Comparison of ENCODE assay signal across 1 cellular context in genomic region chr1:173714759-173715537, GRCh38.
TF ChIP-seq lines count a peak whose summit lies in the region.

A gene with protein sequence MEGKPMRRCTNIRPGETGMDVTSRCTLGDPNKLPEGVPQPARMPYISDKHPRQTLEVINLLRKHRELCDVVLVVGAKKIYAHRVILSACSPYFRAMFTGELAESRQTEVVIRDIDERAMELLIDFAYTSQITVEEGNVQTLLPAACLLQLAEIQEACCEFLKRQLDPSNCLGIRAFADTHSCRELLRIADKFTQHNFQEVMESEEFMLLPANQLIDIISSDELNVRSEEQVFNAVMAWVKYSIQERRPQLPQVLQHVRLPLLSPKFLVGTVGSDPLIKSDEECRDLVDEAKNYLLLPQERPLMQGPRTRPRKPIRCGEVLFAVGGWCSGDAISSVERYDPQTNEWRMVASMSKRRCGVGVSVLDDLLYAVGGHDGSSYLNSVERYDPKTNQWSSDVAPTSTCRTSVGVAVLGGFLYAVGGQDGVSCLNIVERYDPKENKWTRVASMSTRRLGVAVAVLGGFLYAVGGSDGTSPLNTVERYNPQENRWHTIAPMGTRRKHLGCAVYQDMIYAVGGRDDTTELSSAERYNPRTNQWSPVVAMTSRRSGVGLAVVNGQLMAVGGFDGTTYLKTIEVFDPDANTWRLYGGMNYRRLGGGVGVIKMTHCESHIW (plus strand): TSS chr1:173714981. CDS start chr1:173716044, 1,063 bp downstream.

TF ChIP-seq in HEK293, 187 proteins besides CTCF, POLR2A, EP300 and RAD21 (continued from another document and continues in another):
- TF ChIP-seq ZNF513 (tag by site-specific recombination; IDR thresholded peaks at IDR 0.05): no peak
- TF ChIP-seq, protein P1, sequence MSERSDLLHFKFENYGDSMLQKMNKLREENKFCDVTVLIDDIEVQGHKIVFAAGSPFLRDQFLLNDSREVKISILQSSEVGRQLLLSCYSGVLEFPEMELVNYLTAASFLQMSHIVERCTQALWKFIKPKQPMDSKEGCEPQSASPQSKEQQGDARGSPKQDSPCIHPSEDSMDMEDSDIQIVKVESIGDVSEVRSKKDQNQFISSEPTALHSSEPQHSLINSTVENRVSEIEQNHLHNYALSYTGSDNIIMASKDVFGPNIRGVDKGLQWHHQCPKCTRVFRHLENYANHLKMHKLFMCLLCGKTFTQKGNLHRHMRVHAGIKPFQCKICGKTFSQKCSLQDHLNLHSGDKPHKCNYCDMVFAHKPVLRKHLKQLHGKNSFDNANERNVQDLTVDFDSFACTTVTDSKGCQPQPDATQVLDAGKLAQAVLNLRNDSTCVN (tag by site-specific recombination; optimal IDR thresholded peaks at IDR 0.05): peak; percentile 40
- no peak for TF ChIP-seq ZNF239 (tag by site-specific recombination; IDR thresholded peaks at IDR 0.05)
- TF ChIP-seq SCRT2 (tag by site-specific recombination; IDR thresholded peaks at IDR 0.05): 0 out of 2 replicates have a peak, but pooled peaks have one; percentile 18
- peak; percentile 80; the same call in 1 of the 2 replicates for TF ChIP-seq TRIM28 (IDR thresholded peaks at IDR 0.05; ENCODE audit: borderline replicate concordance, low read length)
- TF ChIP-seq SP2 (tag by site-specific recombination; IDR thresholded peaks at IDR 0.05): peak; percentile 73
- peak; percentile 48 for TF ChIP-seq ZBTB10 (tag by site-specific recombination; IDR thresholded peaks at IDR 0.05)
- peak; percentile 71 for TF ChIP-seq GLIS1 (tag by site-specific recombination; IDR thresholded peaks at IDR 0.05)
- TF ChIP-seq, protein P2, sequence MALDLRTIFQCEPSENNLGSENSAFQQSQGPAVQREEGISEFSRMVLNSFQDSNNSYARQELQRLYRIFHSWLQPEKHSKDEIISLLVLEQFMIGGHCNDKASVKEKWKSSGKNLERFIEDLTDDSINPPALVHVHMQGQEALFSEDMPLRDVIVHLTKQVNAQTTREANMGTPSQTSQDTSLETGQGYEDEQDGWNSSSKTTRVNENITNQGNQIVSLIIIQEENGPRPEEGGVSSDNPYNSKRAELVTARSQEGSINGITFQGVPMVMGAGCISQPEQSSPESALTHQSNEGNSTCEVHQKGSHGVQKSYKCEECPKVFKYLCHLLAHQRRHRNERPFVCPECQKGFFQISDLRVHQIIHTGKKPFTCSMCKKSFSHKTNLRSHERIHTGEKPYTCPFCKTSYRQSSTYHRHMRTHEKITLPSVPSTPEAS (tag by site-specific recombination; IDR thresholded peaks at IDR 0.05): 0 out of 2 replicates have a peak, but pooled peaks have one; percentile 49
- TF ChIP-seq ZNF837 (tag by site-specific recombination; IDR thresholded peaks at IDR 0.05): no peak
- peak; percentile 62 for TF ChIP-seq PATZ1 (tag by site-specific recombination; IDR thresholded peaks at IDR 0.05)
- TF ChIP-seq, protein P3, sequence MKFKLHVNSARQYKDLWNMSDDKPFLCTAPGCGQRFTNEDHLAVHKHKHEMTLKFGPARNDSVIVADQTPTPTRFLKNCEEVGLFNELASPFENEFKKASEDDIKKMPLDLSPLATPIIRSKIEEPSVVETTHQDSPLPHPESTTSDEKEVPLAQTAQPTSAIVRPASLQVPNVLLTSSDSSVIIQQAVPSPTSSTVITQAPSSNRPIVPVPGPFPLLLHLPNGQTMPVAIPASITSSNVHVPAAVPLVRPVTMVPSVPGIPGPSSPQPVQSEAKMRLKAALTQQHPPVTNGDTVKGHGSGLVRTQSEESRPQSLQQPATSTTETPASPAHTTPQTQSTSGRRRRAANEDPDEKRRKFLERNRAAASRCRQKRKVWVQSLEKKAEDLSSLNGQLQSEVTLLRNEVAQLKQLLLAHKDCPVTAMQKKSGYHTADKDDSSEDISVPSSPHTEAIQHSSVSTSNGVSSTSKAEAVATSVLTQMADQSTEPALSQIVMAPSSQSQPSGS (tag by site-specific recombination; IDR thresholded peaks at IDR 0.05; ENCODE audit: low read depth): no peak
- TF ChIP-seq ZNF626 (tag by site-specific recombination; IDR thresholded peaks at IDR 0.05): 0 out of 2 replicates have a peak, but pooled peaks have one; percentile 41
- peak; percentile 95 for TF ChIP-seq ZNF610 (tag by site-specific recombination; IDR thresholded peaks at IDR 0.05; ENCODE audit: borderline replicate concordance)
- TF ChIP-seq, protein P4, sequence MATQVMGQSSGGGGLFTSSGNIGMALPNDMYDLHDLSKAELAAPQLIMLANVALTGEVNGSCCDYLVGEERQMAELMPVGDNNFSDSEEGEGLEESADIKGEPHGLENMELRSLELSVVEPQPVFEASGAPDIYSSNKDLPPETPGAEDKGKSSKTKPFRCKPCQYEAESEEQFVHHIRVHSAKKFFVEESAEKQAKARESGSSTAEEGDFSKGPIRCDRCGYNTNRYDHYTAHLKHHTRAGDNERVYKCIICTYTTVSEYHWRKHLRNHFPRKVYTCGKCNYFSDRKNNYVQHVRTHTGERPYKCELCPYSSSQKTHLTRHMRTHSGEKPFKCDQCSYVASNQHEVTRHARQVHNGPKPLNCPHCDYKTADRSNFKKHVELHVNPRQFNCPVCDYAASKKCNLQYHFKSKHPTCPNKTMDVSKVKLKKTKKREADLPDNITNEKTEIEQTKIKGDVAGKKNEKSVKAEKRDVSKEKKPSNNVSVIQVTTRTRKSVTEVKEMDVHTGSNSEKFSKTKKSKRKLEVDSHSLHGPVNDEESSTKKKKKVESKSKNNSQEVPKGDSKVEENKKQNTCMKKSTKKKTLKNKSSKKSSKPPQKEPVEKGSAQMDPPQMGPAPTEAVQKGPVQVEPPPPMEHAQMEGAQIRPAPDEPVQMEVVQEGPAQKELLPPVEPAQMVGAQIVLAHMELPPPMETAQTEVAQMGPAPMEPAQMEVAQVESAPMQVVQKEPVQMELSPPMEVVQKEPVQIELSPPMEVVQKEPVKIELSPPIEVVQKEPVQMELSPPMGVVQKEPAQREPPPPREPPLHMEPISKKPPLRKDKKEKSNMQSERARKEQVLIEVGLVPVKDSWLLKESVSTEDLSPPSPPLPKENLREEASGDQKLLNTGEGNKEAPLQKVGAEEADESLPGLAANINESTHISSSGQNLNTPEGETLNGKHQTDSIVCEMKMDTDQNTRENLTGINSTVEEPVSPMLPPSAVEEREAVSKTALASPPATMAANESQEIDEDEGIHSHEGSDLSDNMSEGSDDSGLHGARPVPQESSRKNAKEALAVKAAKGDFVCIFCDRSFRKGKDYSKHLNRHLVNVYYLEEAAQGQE (tag by site-specific recombination; IDR thresholded peaks at IDR 0.05): peak; percentile 95
- TF ChIP-seq TCF7L2 (IDR thresholded peaks at IDR 0.05; ENCODE audit: borderline replicate concordance, low read depth, low read length): no peak; the same call in 1 of the 2 replicates
- peak; percentile 94 for TF ChIP-seq ZNF639 (tag by site-specific recombination; IDR thresholded peaks at IDR 0.05)
- no peak for TF ChIP-seq ZNF548 (tag by site-specific recombination; IDR thresholded peaks at IDR 0.05)
- TF ChIP-seq, protein P5, sequence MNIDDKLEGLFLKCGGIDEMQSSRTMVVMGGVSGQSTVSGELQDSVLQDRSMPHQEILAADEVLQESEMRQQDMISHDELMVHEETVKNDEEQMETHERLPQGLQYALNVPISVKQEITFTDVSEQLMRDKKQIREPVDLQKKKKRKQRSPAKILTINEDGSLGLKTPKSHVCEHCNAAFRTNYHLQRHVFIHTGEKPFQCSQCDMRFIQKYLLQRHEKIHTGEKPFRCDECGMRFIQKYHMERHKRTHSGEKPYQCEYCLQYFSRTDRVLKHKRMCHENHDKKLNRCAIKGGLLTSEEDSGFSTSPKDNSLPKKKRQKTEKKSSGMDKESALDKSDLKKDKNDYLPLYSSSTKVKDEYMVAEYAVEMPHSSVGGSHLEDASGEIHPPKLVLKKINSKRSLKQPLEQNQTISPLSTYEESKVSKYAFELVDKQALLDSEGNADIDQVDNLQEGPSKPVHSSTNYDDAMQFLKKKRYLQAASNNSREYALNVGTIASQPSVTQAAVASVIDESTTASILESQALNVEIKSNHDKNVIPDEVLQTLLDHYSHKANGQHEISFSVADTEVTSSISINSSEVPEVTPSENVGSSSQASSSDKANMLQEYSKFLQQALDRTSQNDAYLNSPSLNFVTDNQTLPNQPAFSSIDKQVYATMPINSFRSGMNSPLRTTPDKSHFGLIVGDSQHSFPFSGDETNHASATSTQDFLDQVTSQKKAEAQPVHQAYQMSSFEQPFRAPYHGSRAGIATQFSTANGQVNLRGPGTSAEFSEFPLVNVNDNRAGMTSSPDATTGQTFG (tag by site-specific recombination; IDR thresholded peaks at IDR 0.05; ENCODE audit: borderline replicate concordance): no peak
- peak; percentile 73; the same call in 1 of the 2 replicates for TF ChIP-seq ZNF391 (tag by site-specific recombination; IDR thresholded peaks at IDR 0.05; ENCODE audit: borderline replicate concordance, low read depth)
- peak; percentile 58 for TF ChIP-seq ZBTB21 (tag by site-specific recombination; IDR thresholded peaks at IDR 0.05)
- TF ChIP-seq, protein P6, sequence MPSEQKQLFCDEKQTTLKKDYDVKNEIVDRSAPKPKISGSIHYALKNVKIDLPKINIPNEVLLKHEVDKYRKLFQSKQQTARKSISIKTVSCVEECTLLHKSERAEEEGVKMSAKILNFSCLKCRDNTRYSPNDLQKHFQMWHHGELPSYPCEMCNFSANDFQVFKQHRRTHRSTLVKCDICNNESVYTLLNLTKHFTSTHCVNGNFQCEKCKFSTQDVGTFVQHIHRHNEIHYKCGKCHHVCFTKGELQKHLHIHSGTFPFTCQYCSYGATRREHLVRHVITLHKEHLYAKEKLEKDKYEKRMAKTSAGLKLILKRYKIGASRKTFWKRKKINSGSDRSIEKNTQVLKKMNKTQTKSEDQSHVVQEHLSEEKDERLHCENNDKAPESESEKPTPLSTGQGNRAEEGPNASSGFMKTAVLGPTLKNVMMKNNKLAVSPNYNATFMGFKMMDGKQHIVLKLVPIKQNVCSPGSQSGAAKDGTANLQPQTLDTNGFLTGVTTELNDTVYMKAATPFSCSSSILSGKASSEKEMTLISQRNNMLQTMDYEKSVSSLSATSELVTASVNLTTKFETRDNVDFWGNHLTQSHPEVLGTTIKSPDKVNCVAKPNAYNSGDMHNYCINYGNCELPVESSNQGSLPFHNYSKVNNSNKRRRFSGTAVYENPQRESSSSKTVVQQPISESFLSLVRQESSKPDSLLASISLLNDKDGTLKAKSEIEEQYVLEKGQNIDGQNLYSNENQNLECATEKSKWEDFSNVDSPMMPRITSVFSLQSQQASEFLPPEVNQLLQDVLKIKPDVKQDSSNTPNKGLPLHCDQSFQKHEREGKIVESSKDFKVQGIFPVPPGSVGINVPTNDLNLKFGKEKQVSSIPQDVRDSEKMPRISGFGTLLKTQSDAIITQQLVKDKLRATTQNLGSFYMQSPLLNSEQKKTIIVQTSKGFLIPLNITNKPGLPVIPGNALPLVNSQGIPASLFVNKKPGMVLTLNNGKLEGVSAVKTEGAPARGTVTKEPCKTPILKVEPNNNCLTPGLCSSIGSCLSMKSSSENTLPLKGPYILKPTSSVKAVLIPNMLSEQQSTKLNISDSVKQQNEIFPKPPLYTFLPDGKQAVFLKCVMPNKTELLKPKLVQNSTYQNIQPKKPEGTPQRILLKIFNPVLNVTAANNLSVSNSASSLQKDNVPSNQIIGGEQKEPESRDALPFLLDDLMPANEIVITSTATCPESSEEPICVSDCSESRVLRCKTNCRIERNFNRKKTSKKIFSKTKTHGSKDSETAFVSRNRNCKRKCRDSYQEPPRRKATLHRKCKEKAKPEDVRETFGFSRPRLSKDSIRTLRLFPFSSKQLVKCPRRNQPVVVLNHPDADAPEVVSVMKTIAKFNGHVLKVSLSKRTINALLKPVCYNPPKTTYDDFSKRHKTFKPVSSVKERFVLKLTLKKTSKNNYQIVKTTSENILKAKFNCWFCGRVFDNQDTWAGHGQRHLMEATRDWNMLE (tag by site-specific recombination; conservative IDR thresholded peaks at IDR 0.05; ENCODE audit: low read depth): peak; percentile 100
